1 cellular context compared by ENCODE assay signal in the genomic region with DNA sequence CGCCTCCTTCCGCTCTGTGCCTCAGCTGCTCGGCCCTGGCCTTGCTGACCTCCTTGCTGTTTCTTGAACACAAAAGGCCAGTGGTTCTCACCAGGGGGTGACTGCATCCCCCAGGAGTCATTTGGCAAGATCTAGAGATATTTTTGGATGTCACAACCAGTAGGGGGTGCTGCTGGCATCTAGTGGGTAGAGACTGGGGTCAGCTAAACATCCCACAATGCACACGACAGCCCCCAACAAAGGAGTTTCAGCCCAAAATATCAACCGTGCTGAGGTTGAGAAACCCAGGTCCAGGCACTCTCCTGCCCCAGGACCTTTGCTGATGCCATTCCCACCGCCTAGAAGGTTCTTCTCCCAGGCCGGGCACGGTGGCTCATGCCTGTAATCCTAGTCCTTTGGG.
TF ChIP-seq lines count a peak whose summit lies in the region.

No MANE protein-coding gene starts in this region.

TF ChIP-seq in GM23338, 12 proteins besides CTCF, POLR2A, EP300 and RAD21 (continued from another document):
- TF ChIP-seq EZH2 (IDR thresholded peaks at IDR 0.05; ENCODE audit: low read depth, unreplicated experiment) (no peak), ZNF462 (CRISPR knock-in tag; IDR thresholded peaks at IDR 0.05) (no peak), JUNB (IDR thresholded peaks at IDR 0.05; ENCODE audit: unreplicated experiment) (no peak), NANOG (IDR thresholded peaks at IDR 0.05; ENCODE audit: borderline replicate concordance) (no peak), CREB1 (CRISPR knock-in tag; IDR thresholded peaks at IDR 0.05; ENCODE audit: low read depth) (no peak)
